Comparison of ENCODE assay signal across 14 cellular contexts in genomic region chr6:125872259-125872921, GRCh38.
A peak's percentile ranks its signal among the peaks of the same experiment; 100 is the strongest.
DNase-seq lines count a peak whose midpoint lies in the region; ATAC-seq and TF ChIP-seq lines count a peak whose summit lies in the region.
"Had no signal": no experiment of that assay in that cellular context is flagged by ENCODE, and none has a peak within 500 bp of the region (broad histone marks: within the 10 kb centered on the region; RNA-seq: fewer than 3 reads in every experiment).

No MANE protein-coding gene starts in this region.

- peaks cover 58% of the 10 kb centered on the region for H3K4me1 ChIP-seq in PC-9 (replicated peaks; ENCODE audit: insufficient read depth)
- H3K4me1 ChIP-seq in colonic mucosa, result no peaks in the 10 kb centered on the region
- peaks cover 10% of the 10 kb centered on the region for H3K4me1 ChIP-seq in osteoblast (ENCODE audit: insufficient read depth, low read length)
- H3K4me1 ChIP-seq in GM23248 (ENCODE audit: insufficient read depth), result peaks cover 13% of the 10 kb centered on the region
- H3K4me1 ChIP-seq: psoas muscle had no signal

- BruUV-seq in PC-9 (replicated peaks; lab: Mats Ljungman, UMichigan), result no TSS peak

- intact Hi-C loops in PC-9 (cut with micrococcal nuclease; ENCODE audit: unreplicated experiment) (loop anchor here (1.0 to 2.0 kb wide), 5 partner anchors 47 to 84 kb away; partner anchors contain the start of genes HINT3 and NCOA7), colonic mucosa (cut with DNase I) (no loop called here)
- intact Hi-C loops in activated CD4-positive, alpha-beta memory T cell treated with anti-CD3 and anti-CD28 coated beads for 36 hours (cut with micrococcal nuclease), result no loop called here

- H3K4me3 ChIP-seq in PC-9 (peak overlapping the region; percentile 7; the same call in 1 of the 2 replicates), colonic mucosa (no peak overlapping the region), osteoblast (ENCODE audit: insufficient read depth, low read length) (no peak overlapping the region), GM23248 (no peak overlapping the region)
- H3K4me3 ChIP-seq: psoas muscle had no signal

- no peaks in the 10 kb centered on the region for H4K20me1 ChIP-seq in PC-9 (ENCODE audit: insufficient read depth)
- H4K20me1 ChIP-seq in osteoblast (ENCODE audit: insufficient read depth, low read length), result no peaks in the 10 kb centered on the region
- H4K20me1 ChIP-seq in GM23248 (ENCODE audit: insufficient read depth), result no peaks in the 10 kb centered on the region

- no peaks in the 10 kb centered on the region for H3K9me3 Mint-ChIP-seq in activated CD4-positive, alpha-beta memory T cell treated with anti-CD3 and anti-CD28 coated beads for 36 hours
- H3K9me3 Mint-ChIP-seq: CD4-positive, CD25-positive, alpha-beta regulatory T cell had no signal

- in situ Hi-C loops in GM23248 (cut with MboI), result no loop called here

- H3K27ac ChIP-seq in PC-9 (peak overlapping the region; percentile 75), colonic mucosa (peak overlapping the region; percentile 56), osteoblast (ENCODE audit: low read depth, low read length) (no peak overlapping the region), GM23248 (no peak overlapping the region)
- H3K27ac ChIP-seq: psoas muscle had no signal

- H2AFZ ChIP-seq in PC-9, result no peak overlapping the region
- H2AFZ ChIP-seq in osteoblast (ENCODE audit: low read length), result no peak overlapping the region
- H2AFZ ChIP-seq in GM23248, result no peak overlapping the region

- H3K9ac ChIP-seq in colonic mucosa (ENCODE audit: low read depth in 2 of 2, low read length in 2 of 2), result no peak overlapping the region
- H3K9ac ChIP-seq in GM23248, result no peak overlapping the region

- no peaks in the 10 kb centered on the region for H3K27me3 ChIP-seq in PC-9 (ENCODE audit: insufficient read depth, low read depth)
- H3K27me3 ChIP-seq in colonic mucosa, result no peaks in the 10 kb centered on the region
- H3K27me3 ChIP-seq in osteoblast (ENCODE audit: insufficient read depth, low read length), result no peaks in the 10 kb centered on the region
- H3K27me3 ChIP-seq in GM23248 (replicated peaks; ENCODE audit: insufficient read depth), result no peaks in the 10 kb centered on the region

- no peak overlapping the region for H3K27ac Mint-ChIP-seq in activated CD4-positive, alpha-beta memory T cell treated with anti-CD3 and anti-CD28 coated beads for 36 hours

- no peak overlapping the region for H3K4me3 Mint-ChIP-seq in activated CD4-positive, alpha-beta memory T cell treated with anti-CD3 and anti-CD28 coated beads for 36 hours
- H3K4me3 Mint-ChIP-seq: CD4-positive, CD25-positive, alpha-beta regulatory T cell had no signal

- H3K79me2 ChIP-seq in PC-9 (ENCODE audit: low read depth) (peaks cover 13% of the 10 kb centered on the region), osteoblast (ENCODE audit: insufficient read depth, low read length) (peaks cover 3% of the 10 kb centered on the region), GM23248 (ENCODE audit: insufficient read depth) (no peaks in the 10 kb centered on the region)

- no peak for ATAC-seq in HG03378 (IDR thresholded peaks at IDR 0.05; ENCODE audit: unreplicated experiment)
- ATAC-seq: psoas muscle had no signal

- peak overlapping the region; percentile 56 for H3K4me2 ChIP-seq in PC-9
- H3K4me2 ChIP-seq in osteoblast (ENCODE audit: insufficient read depth, low read length), result no peak overlapping the region
- H3K4me2 ChIP-seq in GM23248 (ENCODE audit: unreplicated experiment), result no peak overlapping the region

- DNase-seq in ELR (ENCODE audit: low read depth), result peak; percentile 43
- DNase-seq in PC-9, result peak in 1 of 2 experiments; percentile 98
- no peak for DNase-seq in colonic mucosa
- peak; percentile 11 for DNase-seq in osteoblast (ENCODE audit: insufficient read length, low spot score, missing footprints)
- no peak for DNase-seq in activated CD4-positive, alpha-beta memory T cell treated with anti-CD3 and anti-CD28 coated beads for 36 hours
- DNase-seq in GM23248, result no peak
- DNase-seq in effector CD8-positive, alpha-beta T cell (lab: John Stamatoyannopoulos, UW), result no peak
- DNase-seq: amniotic stem cell; CD4-positive, CD25-positive, alpha-beta regulatory T cell; NCI-H2107; psoas muscle; stimulated activated CD4-positive, alpha-beta T cell treated with anti-CD3 and anti-CD28 coated beads, Interleukin-2, amount 100 ng/mL, for 48 hours; stimulated activated naive CD4-positive, alpha-beta T cell treated with Interleukin-2 at 50 U/mL for 16 hours had no signal

- CTCF ChIA-PET in PC-9 (lab: Charles Lee), result interaction anchor here (0.8 kb wide), 1 partner anchor 85 kb away, joined by 4 read pairs; no protein-coding TSS in a partner anchor
- CTCF ChIA-PET in activated CD4-positive, alpha-beta memory T cell treated with anti-CD3 and anti-CD28 coated beads for 36 hours (lab: Charles Lee), result no interaction called here

- H3F3A ChIP-seq in PC-9 (ENCODE audit: insufficient read depth, low read depth), result peaks cover 27% of the 10 kb centered on the region
- peaks cover 12% of the 10 kb centered on the region for H3F3A ChIP-seq in GM23248 (ENCODE audit: insufficient read depth)

- H3K4me1 Mint-ChIP-seq in activated CD4-positive, alpha-beta memory T cell treated with anti-CD3 and anti-CD28 coated beads for 36 hours (ENCODE audit: low read depth), result no peaks in the 10 kb centered on the region

- no peaks in the 10 kb centered on the region for H3K27me3 Mint-ChIP-seq in activated CD4-positive, alpha-beta memory T cell treated with anti-CD3 and anti-CD28 coated beads for 36 hours
- H3K27me3 Mint-ChIP-seq: CD4-positive, CD25-positive, alpha-beta regulatory T cell had no signal

- peaks cover 8% of the 10 kb centered on the region for H3K36me3 Mint-ChIP-seq in activated CD4-positive, alpha-beta memory T cell treated with anti-CD3 and anti-CD28 coated beads for 36 hours

- no peaks in the 10 kb centered on the region for H3K9me2 ChIP-seq in PC-9 (ENCODE audit: insufficient read depth)
- H3K9me2 ChIP-seq in GM23248 (ENCODE audit: insufficient read depth), result no peaks in the 10 kb centered on the region

- no peak for TF ChIP-seq CTCF in PC-9 (conservative IDR thresholded peaks at IDR 0.05)
- TF ChIP-seq CTCF in colonic mucosa (IDR thresholded peaks at IDR 0.05), result no peak
- TF ChIP-seq CTCF in osteoblast (IDR thresholded peaks at IDR 0.05; ENCODE audit: extremely low read depth, low read depth, low read length), result no peak

- WGBS in GM23248 (ENCODE audit: low coverage in 1 of 2, low lambda C conversion rate in 2 of 2, missing lambda C conversion rate in 2 of 2), 2 experiments, result 82 to 84% methylated on average over 5 of the region's 5 CpGs

- peaks cover 16% of the 10 kb centered on the region for H3K36me3 ChIP-seq in PC-9 (ENCODE audit: low read depth)
- H3K36me3 ChIP-seq in colonic mucosa, result no peaks in the 10 kb centered on the region
- H3K36me3 ChIP-seq in osteoblast (ENCODE audit: insufficient read depth, low read length), result peaks cover 8% of the 10 kb centered on the region
- H3K36me3 ChIP-seq in GM23248 (ENCODE audit: low read depth), result 0 out of 2 replicates have a peak, but pooled peaks cover 7% of the 10 kb centered on the region

- H3K9me3 ChIP-seq in PC-9 (ENCODE audit: insufficient read depth, low read depth) (no peaks in the 10 kb centered on the region; the same call in 1 of the 2 replicates), colonic mucosa (no peaks in the 10 kb centered on the region), osteoblast (ENCODE audit: low read depth, low read length) (no peaks in the 10 kb centered on the region), GM23248 (ENCODE audit: low read depth) (no peaks in the 10 kb centered on the region)
- H3K9me3 ChIP-seq: psoas muscle had no signal

- POLR2A ChIA-PET in PC-9 (lab: Charles Lee; ENCODE audit: unreplicated experiment), result interaction anchor here (0.6 to 0.7 kb wide), 4 partner anchors 81 to 1394 kb away, joined by 3 to 6 read pairs (median 4); partner anchors contain the start of genes HINT3, NCOA7 and RNF146
- POLR2A ChIA-PET in activated CD4-positive, alpha-beta memory T cell treated with anti-CD3 and anti-CD28 coated beads for 36 hours (lab: Charles Lee), result no interaction called here

Comparison
In these comparisons a context has a peak if more than half of its experiments do, and no peak if none do; other contexts are left out.
1. DNase-seq: peak in ELR (single experiment) and osteoblast (single experiment); none in colonic mucosa (single experiment), activated CD4-positive, alpha-beta memory T cell treated with anti-CD3 and anti-CD28 coated beads for 36 hours (single experiment), GM23248 (single experiment) and effector CD8-positive, alpha-beta T cell (single experiment).
2. H3K27ac ChIP-seq: peak in PC-9 (single experiment) and colonic mucosa (single experiment); none in osteoblast (single experiment) and GM23248 (single experiment).